ENCODE assay signal across 9 cellular contexts in genomic region chr10:14200645-14201534, GRCh38.
DNase-seq lines count a peak whose midpoint lies in the region; ATAC-seq and TF ChIP-seq lines count a peak whose summit lies in the region.
"Had no signal": no experiment of that assay in that cellular context is flagged by ENCODE, and none has a peak within 500 bp of the region (broad histone marks: within the 10 kb centered on the region; RNA-seq: fewer than 3 reads in every experiment).

No MANE protein-coding gene starts in this region.

- CTCF ChIA-PET in PC-3 (lab: Charles Lee), result interaction anchor here (0.6 to 1.0 kb wide), 3 partner anchors 27 to 585 kb away, joined by 3 to 4 read pairs (median 3); no protein-coding TSS in a partner anchor

- peak; percentile 7 to 12 for DNase-seq in stimulated activated CD4-positive, alpha-beta T cell treated with anti-CD3 and anti-CD28 coated beads, Interleukin-2, amount 100 ng/mL, for 48 hours
- no peak for DNase-seq in stimulated activated CD4-positive, alpha-beta T cell treated with anti-CD3 and anti-CD28 coated beads, Interleukin-1b, Interleukin-23, amount 100 ng/mL, for 48 hours
- DNase-seq in PC-3, result no peak
- peak in 1 of 2 donors; percentile 42 for DNase-seq in fibroblast of lung (ENCODE audit: low read depth in 2 of 2)
- DNase-seq in upper lobe of right lung, result no peak
- DNase-seq in germinal center (ENCODE audit: low spot score), result no peak
- no peak for DNase-seq in activated CD4-positive, CD25-positive, alpha-beta regulatory T cell treated with anti-CD3 and anti-CD28 coated beads, Interleukin-2, amount 50 U/mL, for 72 hours
- no peak for DNase-seq in cerebellum (ENCODE audit: low spot score)
- DNase-seq: NCI-H1105 treated with DMSO at 0.1 percent for 48 hours had no signal

- no peaks in the 10 kb centered on the region for H3K36me3 ChIP-seq in PC-3 (ENCODE audit: low read depth, low read length)
- no peaks in the 10 kb centered on the region for H3K36me3 ChIP-seq in fibroblast of lung (ENCODE audit: control insufficient read depth, insufficient read depth, low read length)
- H3K36me3 ChIP-seq in upper lobe of right lung, result no peaks in the 10 kb centered on the region

- H3K4me2 ChIP-seq in PC-3 (ENCODE audit: low read length), result no peak overlapping the region
- H3K4me2 ChIP-seq in fibroblast of lung (ENCODE audit: extremely low read depth, insufficient read depth, low read length), result no peak overlapping the region

- intact Hi-C loops in PC-3 (cut with micrococcal nuclease) (no loop called here), upper lobe of right lung (cut with DNase I) (no loop called here)

- H3K9me3 ChIP-seq in PC-3 (ENCODE audit: low read length) (no peaks in the 10 kb centered on the region), fibroblast of lung (ENCODE audit: control insufficient read depth, insufficient read depth, low read depth, low read length) (no peaks in the 10 kb centered on the region), upper lobe of right lung (no peaks in the 10 kb centered on the region)

- no TSS peak for BruUV-seq in PC-3 (replicated peaks; lab: Mats Ljungman, UMichigan)

- H3K27me3 ChIP-seq in PC-3 (ENCODE audit: low read length), result no peaks in the 10 kb centered on the region
- H3K27me3 ChIP-seq in fibroblast of lung (ENCODE audit: control insufficient read depth, insufficient read depth, low read length), result peaks cover 2% of the 10 kb centered on the region
- peaks cover 20% of the 10 kb centered on the region for H3K27me3 ChIP-seq in upper lobe of right lung

- no peaks in the 10 kb centered on the region for H3F3A ChIP-seq in PC-3 (ENCODE audit: low read length, unreplicated experiment)

- no peaks in the 10 kb centered on the region for H3K4me1 ChIP-seq in PC-3 (ENCODE audit: insufficient read depth, low read length)
- H3K4me1 ChIP-seq in fibroblast of lung (ENCODE audit: control insufficient read depth, extremely low read depth, insufficient read depth, low read length), result no peaks in the 10 kb centered on the region
- H3K4me1 ChIP-seq in upper lobe of right lung, result no peaks in the 10 kb centered on the region

- H4K20me1 ChIP-seq in PC-3 (ENCODE audit: low read length) (no peaks in the 10 kb centered on the region), fibroblast of lung (ENCODE audit: control insufficient read depth, extremely low read depth, insufficient read depth, low read length) (no peaks in the 10 kb centered on the region)

- TF ChIP-seq CTCF in PC-3 (conservative IDR thresholded peaks at IDR 0.05; ENCODE audit: low read depth, low read length) (peak; percentile 30; the same call in 1 of the 2 replicates), fibroblast of lung (conservative IDR thresholded peaks at IDR 0.05 in 1 of 2, IDR thresholded peaks at IDR 0.05 in 1 of 2; ENCODE audit: low read depth in 1 of 2, low read length in 2 of 2) (peak; percentile 32 to 41), upper lobe of right lung (IDR thresholded peaks at IDR 0.05) (peak; percentile 27)

- no peaks in the 10 kb centered on the region for H3K9me2 ChIP-seq in PC-3 (replicated peaks; ENCODE audit: low read length)

- H3K9ac ChIP-seq in PC-3 (ENCODE audit: low read length) (no peak overlapping the region), fibroblast of lung (ENCODE audit: insufficient read depth, low read length) (no peak overlapping the region)

- H3K4me3 ChIP-seq in PC-3 (ENCODE audit: low read length) (no peak overlapping the region), fibroblast of lung (replicated peaks in 1 of 4; ENCODE audit: control extremely low read depth in 1 of 4, insufficient read depth in 1 of 4, low read depth in 3 of 4, low read length in 4 of 4) (no peak overlapping the region), upper lobe of right lung (no peak overlapping the region)

- H3K79me2 ChIP-seq in PC-3 (ENCODE audit: low read length), result no peaks in the 10 kb centered on the region
- H3K79me2 ChIP-seq in fibroblast of lung (ENCODE audit: control insufficient read depth, insufficient read depth, low read length), result no peaks in the 10 kb centered on the region

- ATAC-seq in PC-3 (no peak), upper lobe of right lung (peak; percentile 12)

- H2AFZ ChIP-seq in PC-3 (ENCODE audit: low read length), result no peak overlapping the region
- H2AFZ ChIP-seq in fibroblast of lung (ENCODE audit: low read length), result no peak overlapping the region

- no peak overlapping the region for H3K27ac ChIP-seq in PC-3 (ENCODE audit: low read length)
- no peak overlapping the region for H3K27ac ChIP-seq in fibroblast of lung (ENCODE audit: insufficient read depth, low read length)
- H3K27ac ChIP-seq in upper lobe of right lung, result no peak overlapping the region

- POLR2A ChIA-PET in PC-3 (lab: Charles Lee; ENCODE audit: unreplicated experiment), result no interaction called here

Comparison
In these comparisons a context has a peak if more than half of its experiments do, and no peak if none do; other contexts are left out.
1. DNase-seq: peak in stimulated activated CD4-positive, alpha-beta T cell treated with anti-CD3 and anti-CD28 coated beads, Interleukin-2, amount 100 ng/mL, for 48 hours (2 of 2); none in stimulated activated CD4-positive, alpha-beta T cell treated with anti-CD3 and anti-CD28 coated beads, Interleukin-1b, Interleukin-23, amount 100 ng/mL, for 48 hours (single experiment), PC-3 (single experiment), upper lobe of right lung (single experiment), germinal center (single experiment), activated CD4-positive, CD25-positive, alpha-beta regulatory T cell treated with anti-CD3 and anti-CD28 coated beads, Interleukin-2, amount 50 U/mL, for 72 hours (single experiment) and cerebellum (single experiment).
2. Peak in every context shown above with its lines, with median percentiles within 50 percentile points of each other: CTCF ChIP-seq.